ENCODE assay signal across 1 cellular context in the genomic region with DNA sequence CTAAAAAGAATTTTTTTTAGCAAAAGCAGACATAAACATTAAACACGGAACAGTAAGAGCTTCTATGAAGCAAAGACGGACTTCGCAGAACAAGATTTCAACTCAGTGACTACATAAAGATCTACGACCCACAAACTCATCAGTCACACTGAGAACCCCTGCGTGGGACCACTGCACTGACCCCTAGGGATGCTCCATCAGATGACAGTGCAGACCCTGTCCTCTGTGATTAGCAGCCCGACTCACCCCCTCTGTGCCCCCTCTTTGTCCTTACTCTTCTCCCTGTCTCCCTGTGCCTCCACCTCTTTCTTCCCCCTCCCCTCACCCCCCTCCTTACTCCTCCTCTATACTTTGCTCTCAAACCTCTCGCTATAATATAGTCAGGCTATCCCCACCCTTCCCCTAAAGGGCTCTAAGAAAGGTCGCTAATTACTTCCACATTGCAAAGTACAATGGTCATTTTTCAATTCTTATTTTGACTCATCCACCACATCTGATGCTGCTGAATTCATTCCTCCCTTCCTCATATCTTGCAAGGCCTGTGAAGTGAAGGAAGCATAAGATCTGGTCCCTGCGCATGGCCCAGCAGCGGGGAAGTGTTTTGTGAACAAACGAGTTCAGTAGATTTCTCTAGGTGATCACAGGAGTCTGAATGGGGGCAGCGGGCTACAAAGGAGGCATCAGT.
TF ChIP-seq lines count a peak whose summit lies in the region.

No MANE protein-coding gene starts in this region.

TF ChIP-seq in H1, 55 proteins besides CTCF, POLR2A, EP300 and RAD21:
- no peak for TF ChIP-seq RBBP5 (IDR thresholded peaks at IDR 0.05; ENCODE audit: borderline replicate concordance, low read depth, low read length)
- TF ChIP-seq SUZ12 (IDR thresholded peaks at IDR 0.05; ENCODE audit: low read length): no peak
- no peak for TF ChIP-seq NRF1 (IDR thresholded peaks at IDR 0.05; ENCODE audit: low read depth, low read length)
- no peak for TF ChIP-seq JUND (IDR thresholded peaks at IDR 0.05; ENCODE audit: low read length)
- TF ChIP-seq, protein P1, sequence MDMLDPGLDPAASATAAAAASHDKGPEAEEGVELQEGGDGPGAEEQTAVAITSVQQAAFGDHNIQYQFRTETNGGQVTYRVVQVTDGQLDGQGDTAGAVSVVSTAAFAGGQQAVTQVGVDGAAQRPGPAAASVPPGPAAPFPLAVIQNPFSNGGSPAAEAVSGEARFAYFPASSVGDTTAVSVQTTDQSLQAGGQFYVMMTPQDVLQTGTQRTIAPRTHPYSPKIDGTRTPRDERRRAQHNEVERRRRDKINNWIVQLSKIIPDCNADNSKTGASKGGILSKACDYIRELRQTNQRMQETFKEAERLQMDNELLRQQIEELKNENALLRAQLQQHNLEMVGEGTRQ (IDR thresholded peaks at IDR 0.05; ENCODE audit: low read length): no peak
- no peak for TF ChIP-seq KDM4A (IDR thresholded peaks at IDR 0.05; ENCODE audit: low read depth, low read length, severe bottlenecking)
- TF ChIP-seq BCL11A (IDR thresholded peaks at IDR 0.05; ENCODE audit: low read depth in 2 of 2, low read length in 2 of 2): no peak
- TF ChIP-seq YY1 (IDR thresholded peaks at IDR 0.05; ENCODE audit: low read depth, low read length): no peak
- no peak for TF ChIP-seq CBX8 (IDR thresholded peaks at IDR 0.05; ENCODE audit: borderline replicate concordance, low read depth, low read length)
- no peak for TF ChIP-seq SAP30 (IDR thresholded peaks at IDR 0.05; ENCODE audit: insufficient read depth, insufficient replicate concordance, low read length)
